In genomic region chr16:57811340-57811739, GRCh38 we compare ENCODE assay signal across 9 cellular contexts. TPM values are rescaled to one million over a fixed set of nuclear protein-coding genes. Genes with fewer than 3 reads are reported as not detected.
A peak's percentile ranks its signal among the peaks of the same experiment; 100 is the strongest.
DNase-seq lines count a peak whose midpoint lies in the region; ATAC-seq, FAIRE-seq and TF ChIP-seq lines count a peak whose summit lies in the region.
"Not testable (repeated sequence)": the region's sequence is repeated elsewhere in the genome, so short reads cannot be mapped to it uniquely, and the experiment has no call there.
"Had no signal": no experiment of that assay in that cellular context is flagged by ENCODE, and none has a peak within 500 bp of the region (broad histone marks: within the 10 kb centered on the region; RNA-seq: fewer than 3 reads in every experiment).

No MANE protein-coding gene starts in this region.

- H3K4me1 Mint-ChIP-seq in CD14-positive monocyte = peaks cover 38% of the 10 kb centered on the region
- peaks cover 40% of the 10 kb centered on the region for H3K4me1 Mint-ChIP-seq in T-helper 1 cell treated with Interleukin-12 subunit alpha and Interleukin-12 subunit beta and Interleukin-4 antibody, amounts not matched to agents 30 μg/mL and 1 μg/mL, for 36 hours (ENCODE audit: low read depth)
- H3K4me1 Mint-ChIP-seq in activated T-helper 1 cell treated with anti-CD3 and anti-CD28 coated beads, Interleukin-12 subunit alpha, Interleukin-12 subunit beta, Interleukin-2, Interleukin-4 antibody, amounts not matched to agents 30 ng/mL and 10 ng/mL and 1 ng/mL, durations not matched to agents 14 hours and 24 hours and 36 hours (ENCODE audit: low read depth) = peaks cover 37% of the 10 kb centered on the region
- peaks cover 74% of the 10 kb centered on the region for H3K4me1 Mint-ChIP-seq in dendritic cell treated with granulocyte-macrophage colony-stimulating factor and Interleukin-4, amounts not matched to agents 40 ng/mL and 50 ng/mL, for 4 days (ENCODE audit: low read depth)

- H3K9me3 ChIP-seq in HepG2 (ENCODE audit: low read length); parathyroid adenoma (ENCODE audit: control insufficient read depth, low read length): not testable (repeated sequence)

- H3K36me3 ChIP-seq in KMS-11 (ENCODE audit: insufficient read depth); HepG2 (replicated peaks in 1 of 2; ENCODE audit: control insufficient read depth in 1 of 2, insufficient read depth in 2 of 2, low read length in 2 of 2); parathyroid adenoma (ENCODE audit: control insufficient read depth, insufficient read depth, low read length): not testable (repeated sequence)

- H3K9me3 Mint-ChIP-seq in CD14-positive monocyte; T-helper 1 cell treated with Interleukin-12 subunit alpha and Interleukin-12 subunit beta and Interleukin-4 antibody, amounts not matched to agents 30 μg/mL and 1 μg/mL, for 36 hours; activated T-helper 1 cell treated with anti-CD3 and anti-CD28 coated beads, Interleukin-12 subunit alpha, Interleukin-12 subunit beta, Interleukin-2, Interleukin-4 antibody, amounts not matched to agents 30 ng/mL and 10 ng/mL and 1 ng/mL, durations not matched to agents 14 hours and 24 hours and 36 hours; dendritic cell treated with granulocyte-macrophage colony-stimulating factor and Interleukin-4, amounts not matched to agents 40 ng/mL and 50 ng/mL, for 4 days: not testable (repeated sequence)

- intact Hi-C loops in CD14-positive monocyte (cut with micrococcal nuclease) (loop anchor here in 1 of 2 donors (2.0 kb wide), 1 partner anchor 83 kb away; no protein-coding TSS in a partner anchor), HepG2 (cut with micrococcal nuclease; ENCODE audit: unreplicated experiment) (loop anchor here (2.0 kb wide), 1 partner anchor 15 kb away; no protein-coding TSS in a partner anchor)
- intact Hi-C loops in activated T-helper 1 cell treated with anti-CD3 and anti-CD28 coated beads, Interleukin-12 subunit alpha, Interleukin-12 subunit beta, Interleukin-2, Interleukin-4 antibody, amounts not matched to agents 30 ng/mL and 10 ng/mL and 1 ng/mL, durations not matched to agents 14 hours and 24 hours and 36 hours (cut with micrococcal nuclease) = loop anchor here (2.0 to 5.0 kb wide), 3 partner anchors 173 to 316 kb away; partner anchors contain the start of genes CCDC102A and CFAP20
- intact Hi-C loops in dendritic cell treated with granulocyte-macrophage colony-stimulating factor and Interleukin-4, amounts not matched to agents 40 ng/mL and 50 ng/mL, for 4 days (cut with micrococcal nuclease) = not testable (repeated sequence)

- 92% methylated on average over 8 of the region's 8 CpGs for WGBS in HepG2 (ENCODE audit: low lambda C conversion rate)

- not testable (repeated sequence) for DNase-seq in CD14-positive monocyte (ENCODE audit: low spot score); activated T-helper 1 cell treated with anti-CD3 and anti-CD28 coated beads, Interleukin-12 subunit alpha, Interleukin-12 subunit beta, Interleukin-2, Interleukin-4 antibody, amounts not matched to agents 30 ng/mL and 10 ng/mL and 1 ng/mL, durations not matched to agents 14 hours and 24 hours and 36 hours (ENCODE audit: low spot score); HepG2 (ENCODE audit: low spot score)

- TF ChIP-seq POLR2A in HepG2 (IDR thresholded peaks at IDR 0.05; ENCODE audit: insufficient read depth in 1 of 2, low read depth in 2 of 2, low read length in 2 of 2) = not testable (repeated sequence)

- TF ChIP-seq EP300 in HepG2 (IDR thresholded peaks at IDR 0.05; ENCODE audit: low read depth in 2 of 2, low read length in 2 of 2); HepG2 (CRISPR knock-in tag; IDR thresholded peaks at IDR 0.05; ENCODE audit: borderline replicate concordance): not testable (repeated sequence)

- H2AFZ ChIP-seq in KMS-11 (ENCODE audit: low read depth); HepG2 (ENCODE audit: low read length); parathyroid adenoma: not testable (repeated sequence)

- H4K20me1 ChIP-seq in KMS-11 (ENCODE audit: insufficient read depth); HepG2 (ENCODE audit: insufficient read depth, low read length): not testable (repeated sequence)

- in situ Hi-C loops in HepG2 (cut with HindIII; ENCODE audit: extremely low pct_ligation_motif_present, low pct_unique_long_range_greater_than_20kb) = not testable (repeated sequence)

- H3K4me2 ChIP-seq in KMS-11; HepG2 (ENCODE audit: low read depth, low read length); parathyroid adenoma (ENCODE audit: low read length): not testable (repeated sequence)

- POLR2A ChIA-PET in HepG2 (lab: Yijun Ruan, JAX) = interaction anchor here (1.1 to 4.0 kb wide), 8 partner anchors 8 to 52 kb away, joined by 3 to 37 read pairs (median 15); partner anchors contain the start of gene KIFC3

- not testable (repeated sequence) for TF ChIP-seq RAD21 in HepG2 (CRISPR knock-in tag; IDR thresholded peaks at IDR 0.05)

- not testable (repeated sequence) for H3K79me2 ChIP-seq in KMS-11 (ENCODE audit: insufficient read depth, low read depth); HepG2 (ENCODE audit: insufficient read depth, low read length); parathyroid adenoma

- BruUV-seq in HepG2 (replicated peaks; lab: Mats Ljungman, UMichigan) = not testable (repeated sequence)

- not testable (repeated sequence) for H3K4me3 Mint-ChIP-seq in CD14-positive monocyte; T-helper 1 cell treated with Interleukin-12 subunit alpha and Interleukin-12 subunit beta and Interleukin-4 antibody, amounts not matched to agents 30 μg/mL and 1 μg/mL, for 36 hours; activated T-helper 1 cell treated with anti-CD3 and anti-CD28 coated beads, Interleukin-12 subunit alpha, Interleukin-12 subunit beta, Interleukin-2, Interleukin-4 antibody, amounts not matched to agents 30 ng/mL and 10 ng/mL and 1 ng/mL, durations not matched to agents 14 hours and 24 hours and 36 hours; dendritic cell treated with granulocyte-macrophage colony-stimulating factor and Interleukin-4, amounts not matched to agents 40 ng/mL and 50 ng/mL, for 4 days

- CTCF ChIA-PET in HepG2 (lab: Yijun Ruan, JAX; ENCODE audit: low intra/inter-chr PET ratio, low total read pairs) = not testable (repeated sequence)

- not testable (repeated sequence) for ATAC-seq in HepG2

- not testable (repeated sequence) for H3K27me3 ChIP-seq in KMS-11 (ENCODE audit: insufficient read depth, low read depth); HepG2 (ENCODE audit: control insufficient read depth in 1 of 2, insufficient read depth in 2 of 2, low read length in 2 of 2); parathyroid adenoma (ENCODE audit: control insufficient read depth, insufficient read depth, low read length)

- peaks cover 72% of the 10 kb centered on the region for H3K4me1 ChIP-seq in KMS-11 (ENCODE audit: low read depth, poor library complexity, severe bottlenecking)
- peaks cover 68% of the 10 kb centered on the region for H3K4me1 ChIP-seq in HepG2 (ENCODE audit: insufficient read depth, low read length)
- H3K4me1 ChIP-seq in parathyroid adenoma = peaks cover 25% of the 10 kb centered on the region

- TF ChIP-seq CTCF in CD14-positive monocyte (IDR thresholded peaks at IDR 0.05); KMS-11 (conservative IDR thresholded peaks at IDR 0.05; ENCODE audit: low read depth, low read length); HepG2 (CRISPR knock-in tag; IDR thresholded peaks at IDR 0.05); parathyroid adenoma (IDR thresholded peaks at IDR 0.05): not testable (repeated sequence)

- H3K4me3 ChIP-seq in KMS-11 (IDR thresholded peaks at IDR 0.05; ENCODE audit: insufficient read depth, low read depth, low read length); HepG2 (replicated peaks in 1 of 3; ENCODE audit: insufficient read depth in 1 of 3, low read depth in 2 of 3, low read length in 3 of 3); parathyroid adenoma (ENCODE audit: low read depth, low read length): not testable (repeated sequence)

- H3K27me3 Mint-ChIP-seq in CD14-positive monocyte (ENCODE audit: low read depth in 3 of 3) = peaks cover 16 to 36% (median 33%) of the 10 kb centered on the region in 3 donors
- H3K27me3 Mint-ChIP-seq in T-helper 1 cell treated with Interleukin-12 subunit alpha and Interleukin-12 subunit beta and Interleukin-4 antibody, amounts not matched to agents 30 μg/mL and 1 μg/mL, for 36 hours (ENCODE audit: low read depth) = peaks cover 35% of the 10 kb centered on the region
- H3K27me3 Mint-ChIP-seq in activated T-helper 1 cell treated with anti-CD3 and anti-CD28 coated beads, Interleukin-12 subunit alpha, Interleukin-12 subunit beta, Interleukin-2, Interleukin-4 antibody, amounts not matched to agents 30 ng/mL and 10 ng/mL and 1 ng/mL, durations not matched to agents 14 hours and 24 hours and 36 hours (ENCODE audit: insufficient read depth) = peaks cover 13% of the 10 kb centered on the region
- peaks cover 17% of the 10 kb centered on the region for H3K27me3 Mint-ChIP-seq in dendritic cell treated with granulocyte-macrophage colony-stimulating factor and Interleukin-4, amounts not matched to agents 40 ng/mL and 50 ng/mL, for 4 days

- peak overlapping the region; percentile 92; the same call in 1 of the 2 replicates for H3K27ac ChIP-seq in KMS-11
- H3K27ac ChIP-seq in HepG2 (ENCODE audit: extremely low read length, insufficient read depth, low read length) = peak overlapping the region; percentile 63
- H3K27ac ChIP-seq in parathyroid adenoma = peak overlapping the region; percentile 13

- H3K27ac Mint-ChIP-seq in CD14-positive monocyte = peak overlapping the region in 6 of 7 donors; percentile 2 to 93 (median 70)
- peak overlapping the region; percentile 90 for H3K27ac Mint-ChIP-seq in T-helper 1 cell treated with Interleukin-12 subunit alpha and Interleukin-12 subunit beta and Interleukin-4 antibody, amounts not matched to agents 30 μg/mL and 1 μg/mL, for 36 hours
- H3K27ac Mint-ChIP-seq in activated T-helper 1 cell treated with anti-CD3 and anti-CD28 coated beads, Interleukin-12 subunit alpha, Interleukin-12 subunit beta, Interleukin-2, Interleukin-4 antibody, amounts not matched to agents 30 ng/mL and 10 ng/mL and 1 ng/mL, durations not matched to agents 14 hours and 24 hours and 36 hours = peak overlapping the region; percentile 45
- peak overlapping the region; percentile 86 for H3K27ac Mint-ChIP-seq in dendritic cell treated with granulocyte-macrophage colony-stimulating factor and Interleukin-4, amounts not matched to agents 40 ng/mL and 50 ng/mL, for 4 days

- H3K9ac ChIP-seq in KMS-11; HepG2 (ENCODE audit: insufficient read depth, low read depth, low read length); parathyroid adenoma: not testable (repeated sequence)

- not testable (repeated sequence) for H3K36me3 Mint-ChIP-seq in CD14-positive monocyte; T-helper 1 cell treated with Interleukin-12 subunit alpha and Interleukin-12 subunit beta and Interleukin-4 antibody, amounts not matched to agents 30 μg/mL and 1 μg/mL, for 36 hours (ENCODE audit: low read depth); activated T-helper 1 cell treated with anti-CD3 and anti-CD28 coated beads, Interleukin-12 subunit alpha, Interleukin-12 subunit beta, Interleukin-2, Interleukin-4 antibody, amounts not matched to agents 30 ng/mL and 10 ng/mL and 1 ng/mL, durations not matched to agents 14 hours and 24 hours and 36 hours (ENCODE audit: low read depth); dendritic cell treated with granulocyte-macrophage colony-stimulating factor and Interleukin-4, amounts not matched to agents 40 ng/mL and 50 ng/mL, for 4 days (ENCODE audit: low read depth)

- not testable (repeated sequence) for FAIRE-seq in HepG2 (lab: Jason Lieb, UNC)

RNA-seq across cellular contexts. Expression of gene KIFC3, which starts 9.0 kb away (rescaled TPM):
- under 1 TPM in 1 of 2 donors, not detected in 1; 0.24 TPM for polyA plus RNA-seq in CD14-positive monocyte
- 0.93 and 0.96 TPM in 2 replicates for total RNA-seq in activated T-helper 1 cell treated with anti-CD3 and anti-CD28 coated beads, Interleukin-12 subunit alpha, Interleukin-12 subunit beta, Interleukin-2, Interleukin-4 antibody, amounts not matched to agents 30 ng/mL and 10 ng/mL and 1 ng/mL, durations not matched to agents 14 hours and 24 hours and 36 hours
- total RNA-seq in HepG2 (2016; rRNA removed; fragmentation: Illumina TruSeq; extraction: Trizol) = 30.0 and 45.3 TPM in 2 replicates
- 11.2 and 13.3 TPM in 2 replicates for total RNA-seq in HepG2 (2016; cell fraction: cytosol; rRNA removed; fragmentation: Illumina TruSeq; extraction: Trizol; ENCODE audit: low read depth)
- 26.2 and 45.1 TPM in 2 replicates for total RNA-seq in HepG2 (2016; cell fraction: insoluble cytoplasmic fraction; rRNA removed; fragmentation: Illumina TruSeq; extraction: Trizol)
- 23.6 and 24.3 TPM in 2 replicates for total RNA-seq in HepG2 (2016; cell fraction: membrane; rRNA removed; fragmentation: Illumina TruSeq; extraction: Trizol)
- total RNA-seq in HepG2 (2016; cell fraction: nucleus; rRNA removed; fragmentation: Illumina TruSeq; extraction: Trizol) = 39.1 and 45.8 TPM in 2 replicates
- 42.1 and 70.6 TPM in 2 replicates for polyA plus RNA-seq in HepG2 (2011; rRNA removed)
- polyA plus RNA-seq in HepG2 (2011; cell fraction: cytosol; rRNA removed) = 43.4 and 59.0 TPM in 2 replicates
- 225 and 236 TPM in 2 replicates for polyA plus RNA-seq in HepG2 (2011; cell fraction: nucleus; rRNA removed)
- 21.3 and 43.4 TPM in 2 replicates for polyA plus RNA-seq in HepG2 (2012)
- 14.4 and 14.6 TPM in 2 replicates for polyA plus RNA-seq in HepG2 (2016; cell fraction: cytosol; fragmentation: Illumina TruSeq; extraction: Trizol; ENCODE audit: low read depth)
- polyA plus RNA-seq in HepG2 (2016; cell fraction: insoluble cytoplasmic fraction; fragmentation: Illumina TruSeq; extraction: Trizol; ENCODE audit: low read depth) = 20.2 and 24.5 TPM in 2 replicates
- 13.8 and 19.9 TPM in 2 replicates for polyA plus RNA-seq in HepG2 (2016; cell fraction: membrane; fragmentation: Illumina TruSeq; extraction: Trizol; ENCODE audit: low read depth)
- 79.4 and 80.8 TPM in 2 replicates for polyA plus RNA-seq in HepG2 (2016; cell fraction: nucleus; fragmentation: Illumina TruSeq; extraction: Trizol; ENCODE audit: insufficient read depth, low read depth)
- polyA minus RNA-seq in HepG2 (2011; rRNA and poly(A)+ RNA removed; ENCODE audit: low replicate concordance) = 132 and 141 TPM in 2 replicates
- polyA minus RNA-seq in HepG2 (2011; cell fraction: cytosol; rRNA and poly(A)+ RNA removed) = 31.9 and 33.7 TPM in 2 replicates
- 94.9 and 117 TPM in 2 replicates for polyA minus RNA-seq in HepG2 (2011; cell fraction: nucleus; rRNA and poly(A)+ RNA removed)
- polyA plus RNA-seq: CD4-positive, CD25-positive, alpha-beta regulatory T cell; IgD-negative memory B cell had no signal

Comparison
In these comparisons a context has a peak if more than half of its experiments do, and no peak if none do; other contexts are left out.
1. H3K27ac ChIP-seq: peak in every context shown above with its lines; median percentile 92 in KMS-11; 63 in HepG2; 13 in parathyroid adenoma.